Comparison of ENCODE assay signal across 1 cellular context in genomic region chr20:19781235-19781634, GRCh38.
A peak's percentile ranks its signal among the peaks of the same experiment; 100 is the strongest.
TF ChIP-seq lines count a peak whose summit lies in the region.

No MANE protein-coding gene starts in this region.

TF ChIP-seq in HepG2, 621 proteins besides CTCF, POLR2A, EP300 and RAD21:
- no peak for TF ChIP-seq ZBTB25 (CRISPR knock-in tag; IDR thresholded peaks at IDR 0.05)
- TF ChIP-seq SNAPC5 (CRISPR knock-in tag; IDR thresholded peaks at IDR 0.05; ENCODE audit: borderline replicate concordance) = no peak
- TF ChIP-seq TRAFD1 (CRISPR knock-in tag; IDR thresholded peaks at IDR 0.05; ENCODE audit: borderline replicate concordance) = no peak
- no peak for TF ChIP-seq TARDBP (CRISPR knock-in tag; IDR thresholded peaks at IDR 0.05)
- TF ChIP-seq CREB1 (IDR thresholded peaks at IDR 0.05) = no peak
- TF ChIP-seq CREB1 (CRISPR knock-in tag; IDR thresholded peaks at IDR 0.05) = no peak
- TF ChIP-seq NR0B2 (CRISPR knock-in tag; IDR thresholded peaks at IDR 0.05) = no peak
- no peak for TF ChIP-seq NFIC (IDR thresholded peaks at IDR 0.05; ENCODE audit: low read length)
- TF ChIP-seq MNT (IDR thresholded peaks at IDR 0.05) = 0 out of 2 replicates have a peak, but pooled peaks have one; percentile 25
- no peak for TF ChIP-seq ZNF496 (CRISPR knock-in tag; IDR thresholded peaks at IDR 0.05; ENCODE audit: insufficient replicate concordance)
- 0 out of 2 replicates have a peak, but pooled peaks have one; percentile 59 for TF ChIP-seq FOXO4 (CRISPR knock-in tag; conservative IDR thresholded peaks at IDR 0.05)
- TF ChIP-seq U2AF1 (optimal IDR thresholded peaks at IDR 0.05; ENCODE audit: low read depth, low read length) = no peak
- TF ChIP-seq ZFP82 (CRISPR knock-in tag; IDR thresholded peaks at IDR 0.05; ENCODE audit: borderline replicate concordance) = no peak
- peak; percentile 48; the same call in 1 of the 2 replicates for TF ChIP-seq CEBPB (IDR thresholded peaks at IDR 0.05; ENCODE audit: borderline replicate concordance, low read depth, low read length)
- TF ChIP-seq MEF2D (CRISPR knock-in tag; IDR thresholded peaks at IDR 0.05) = no peak
- no peak for TF ChIP-seq SIN3A (IDR thresholded peaks at IDR 0.05; ENCODE audit: borderline replicate concordance, low read depth, low read length)
- TF ChIP-seq ZFP90 (CRISPR knock-in tag; IDR thresholded peaks at IDR 0.05; ENCODE audit: borderline replicate concordance) = no peak
- TF ChIP-seq FOXA1 (IDR thresholded peaks at IDR 0.05) = no peak
- TF ChIP-seq FOXA1 (CRISPR knock-in tag; IDR thresholded peaks at IDR 0.05) = no peak
- TF ChIP-seq ZNF619 (CRISPR knock-in tag; IDR thresholded peaks at IDR 0.05) = no peak
